ENCODE assay signal across 1 cellular context in the genomic region with DNA sequence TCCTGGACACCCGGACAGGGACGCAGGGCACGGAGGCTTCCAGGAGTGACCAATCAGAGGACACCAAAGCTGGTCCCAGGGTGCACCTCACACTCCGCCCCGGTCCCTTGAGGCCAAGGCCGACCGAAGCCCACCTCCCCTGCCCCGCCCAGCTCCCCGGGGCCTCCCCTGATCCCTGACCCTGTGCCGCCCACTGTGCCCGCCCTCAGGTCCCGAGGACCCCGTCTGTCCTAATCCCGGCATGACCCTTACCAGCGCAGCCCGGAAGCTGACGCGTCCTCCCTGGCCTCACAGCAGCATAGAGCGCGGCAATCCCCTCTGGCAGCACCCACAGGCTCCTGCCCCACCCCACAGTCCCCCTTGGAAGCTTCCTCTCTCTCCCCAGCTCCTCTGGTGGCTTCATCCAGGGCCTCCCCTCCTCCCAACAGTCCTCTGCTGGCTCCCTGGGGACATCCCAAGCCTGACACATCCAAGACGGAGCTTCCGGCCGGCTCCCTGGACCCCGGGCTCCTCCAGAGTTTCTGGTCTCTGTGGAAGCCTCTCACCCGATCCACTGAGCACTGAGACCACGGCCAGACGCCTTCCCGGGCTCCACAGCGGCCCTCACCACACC.
A peak's percentile ranks its signal among the peaks of the same experiment; 100 is the strongest.
TF ChIP-seq lines count a peak whose summit lies in the region.

No MANE protein-coding gene starts in this region.

TF ChIP-seq in HepG2, 621 proteins besides CTCF, POLR2A, EP300 and RAD21 (continued from another document and continues in another):
- TF ChIP-seq ZNF646 (CRISPR knock-in tag; IDR thresholded peaks at IDR 0.05) (no peak), ZNF510 (CRISPR knock-in tag; IDR thresholded peaks at IDR 0.05; ENCODE audit: low read depth) (no peak), HNRNPLL (IDR thresholded peaks at IDR 0.05; ENCODE audit: low read depth, low read length, poor library complexity, severe bottlenecking) (no peak), ZNF382 (CRISPR knock-in tag; IDR thresholded peaks at IDR 0.05; ENCODE audit: borderline replicate concordance) (no peak), ZSCAN9 (CRISPR knock-in tag; IDR thresholded peaks at IDR 0.05; ENCODE audit: borderline replicate concordance) (no peak), ZUFSP (CRISPR knock-in tag; IDR thresholded peaks at IDR 0.05; ENCODE audit: borderline replicate concordance) (no peak), ZNF207 (IDR thresholded peaks at IDR 0.05; ENCODE audit: borderline replicate concordance) (no peak), ZNF607 (CRISPR knock-in tag; IDR thresholded peaks at IDR 0.05; ENCODE audit: borderline replicate concordance) (peak; percentile 39; the same call in 1 of the 2 replicates), TMF1 (CRISPR knock-in tag; IDR thresholded peaks at IDR 0.05; ENCODE audit: low read depth) (no peak), KDM2A (CRISPR knock-in tag; IDR thresholded peaks at IDR 0.05; ENCODE audit: borderline replicate concordance, low read depth) (peak; percentile 60; the same call in 1 of the 2 replicates), MTA1 (CRISPR knock-in tag; IDR thresholded peaks at IDR 0.05; ENCODE audit: borderline replicate concordance) (peak; percentile 98), ZNF337 (CRISPR knock-in tag; IDR thresholded peaks at IDR 0.05; ENCODE audit: borderline replicate concordance, low read depth) (no peak), FOXJ3 (CRISPR knock-in tag; IDR thresholded peaks at IDR 0.05; ENCODE audit: borderline replicate concordance) (peak; percentile 33; the same call in 1 of the 2 replicates), ELF1 (CRISPR knock-in tag; IDR thresholded peaks at IDR 0.05) (peak; percentile 82), ZBTB8A (CRISPR knock-in tag; IDR thresholded peaks at IDR 0.05; ENCODE audit: borderline replicate concordance, low read depth) (no peak), NFE2L2 (IDR thresholded peaks at IDR 0.05; ENCODE audit: low read length) (no peak), PBX2 (CRISPR knock-in tag; IDR thresholded peaks at IDR 0.05) (no peak), ZNF121 (CRISPR knock-in tag; IDR thresholded peaks at IDR 0.05) (no peak), ZSCAN30 (CRISPR knock-in tag; IDR thresholded peaks at IDR 0.05) (no peak), STAT5B (CRISPR knock-in tag; IDR thresholded peaks at IDR 0.05) (no peak), SIN3B (IDR thresholded peaks at IDR 0.05; ENCODE audit: low read length) (no peak), ZNF850 (CRISPR knock-in tag; conservative IDR thresholded peaks at IDR 0.05) (no peak), ELF3 (CRISPR knock-in tag; IDR thresholded peaks at IDR 0.05) (peak; percentile 26; the same call in 1 of the 2 replicates), ZNF652 (CRISPR knock-in tag; IDR thresholded peaks at IDR 0.05; ENCODE audit: borderline replicate concordance, low read depth) (no peak), XBP1 (CRISPR knock-in tag; IDR thresholded peaks at IDR 0.05) (no peak), SP140L (CRISPR knock-in tag; IDR thresholded peaks at IDR 0.05; ENCODE audit: borderline replicate concordance) (no peak), IKZF4 (CRISPR knock-in tag; IDR thresholded peaks at IDR 0.05; ENCODE audit: borderline replicate concordance, low read depth, not compliant biosample characterization) (no peak), POLR2AphosphoS2 (IDR thresholded peaks at IDR 0.05; ENCODE audit: low read depth, low read length) (no peak), NFE2 (CRISPR knock-in tag; IDR thresholded peaks at IDR 0.05) (no peak), FOSL1 (CRISPR knock-in tag; IDR thresholded peaks at IDR 0.05; ENCODE audit: borderline replicate concordance) (no peak), IRF9 (CRISPR knock-in tag; IDR thresholded peaks at IDR 0.05; ENCODE audit: borderline replicate concordance) (no peak), ZNF839 (CRISPR knock-in tag; IDR thresholded peaks at IDR 0.05; ENCODE audit: borderline replicate concordance) (no peak), KAT2B (IDR thresholded peaks at IDR 0.05; ENCODE audit: borderline replicate concordance, low read depth, low read length) (no peak), ATRX (CRISPR knock-in tag; IDR thresholded peaks at IDR 0.05; ENCODE audit: borderline replicate concordance) (no peak), HDAC2 (CRISPR knock-in tag; IDR thresholded peaks at IDR 0.05) (peak; percentile 79), SP5 (CRISPR knock-in tag; IDR thresholded peaks at IDR 0.05; ENCODE audit: borderline replicate concordance, low read depth) (peak; percentile 100), ZNF12 (CRISPR knock-in tag; IDR thresholded peaks at IDR 0.05) (no peak), PTBP1 (IDR thresholded peaks at IDR 0.05; ENCODE audit: low read depth, low read length, poor library complexity, severe bottlenecking) (no peak)
- TF ChIP-seq, protein P1, sequence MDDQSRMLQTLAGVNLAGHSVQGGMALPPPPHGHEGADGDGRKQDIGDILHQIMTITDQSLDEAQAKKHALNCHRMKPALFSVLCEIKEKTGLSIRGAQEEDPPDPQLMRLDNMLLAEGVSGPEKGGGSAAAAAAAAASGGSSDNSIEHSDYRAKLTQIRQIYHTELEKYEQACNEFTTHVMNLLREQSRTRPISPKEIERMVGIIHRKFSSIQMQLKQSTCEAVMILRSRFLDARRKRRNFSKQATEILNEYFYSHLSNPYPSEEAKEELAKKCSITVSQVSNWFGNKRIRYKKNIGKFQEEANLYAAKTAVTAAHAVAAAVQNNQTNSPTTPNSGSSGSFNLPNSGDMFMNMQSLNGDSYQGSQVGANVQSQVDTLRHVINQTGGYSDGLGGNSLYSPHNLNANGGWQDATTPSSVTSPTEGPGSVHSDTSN (CRISPR knock-in tag; IDR thresholded peaks at IDR 0.05; ENCODE audit: borderline replicate concordance): no peak
- TF ChIP-seq, protein P2, sequence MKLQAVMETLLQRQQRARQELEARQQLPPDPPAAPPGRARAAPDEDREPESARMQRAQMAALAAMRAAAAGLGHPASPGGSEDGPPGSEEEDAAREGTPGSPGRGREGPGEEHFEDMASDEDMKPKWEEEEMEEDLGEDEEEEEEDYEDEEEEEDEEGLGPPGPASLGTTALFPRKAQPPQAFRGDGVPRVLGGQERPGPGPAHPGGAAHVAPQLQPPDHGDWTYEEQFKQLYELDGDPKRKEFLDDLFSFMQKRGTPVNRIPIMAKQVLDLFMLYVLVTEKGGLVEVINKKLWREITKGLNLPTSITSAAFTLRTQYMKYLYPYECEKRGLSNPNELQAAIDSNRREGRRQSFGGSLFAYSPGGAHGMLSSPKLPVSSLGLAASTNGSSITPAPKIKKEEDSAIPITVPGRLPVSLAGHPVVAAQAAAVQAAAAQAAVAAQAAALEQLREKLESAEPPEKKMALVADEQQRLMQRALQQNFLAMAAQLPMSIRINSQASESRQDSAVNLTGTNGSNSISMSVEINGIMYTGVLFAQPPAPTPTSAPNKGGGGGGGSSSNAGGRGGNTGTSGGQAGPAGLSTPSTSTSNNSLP (IDR thresholded peaks at IDR 0.05; ENCODE audit: low read depth, low read length): no peak
- TF ChIP-seq, protein P3, sequence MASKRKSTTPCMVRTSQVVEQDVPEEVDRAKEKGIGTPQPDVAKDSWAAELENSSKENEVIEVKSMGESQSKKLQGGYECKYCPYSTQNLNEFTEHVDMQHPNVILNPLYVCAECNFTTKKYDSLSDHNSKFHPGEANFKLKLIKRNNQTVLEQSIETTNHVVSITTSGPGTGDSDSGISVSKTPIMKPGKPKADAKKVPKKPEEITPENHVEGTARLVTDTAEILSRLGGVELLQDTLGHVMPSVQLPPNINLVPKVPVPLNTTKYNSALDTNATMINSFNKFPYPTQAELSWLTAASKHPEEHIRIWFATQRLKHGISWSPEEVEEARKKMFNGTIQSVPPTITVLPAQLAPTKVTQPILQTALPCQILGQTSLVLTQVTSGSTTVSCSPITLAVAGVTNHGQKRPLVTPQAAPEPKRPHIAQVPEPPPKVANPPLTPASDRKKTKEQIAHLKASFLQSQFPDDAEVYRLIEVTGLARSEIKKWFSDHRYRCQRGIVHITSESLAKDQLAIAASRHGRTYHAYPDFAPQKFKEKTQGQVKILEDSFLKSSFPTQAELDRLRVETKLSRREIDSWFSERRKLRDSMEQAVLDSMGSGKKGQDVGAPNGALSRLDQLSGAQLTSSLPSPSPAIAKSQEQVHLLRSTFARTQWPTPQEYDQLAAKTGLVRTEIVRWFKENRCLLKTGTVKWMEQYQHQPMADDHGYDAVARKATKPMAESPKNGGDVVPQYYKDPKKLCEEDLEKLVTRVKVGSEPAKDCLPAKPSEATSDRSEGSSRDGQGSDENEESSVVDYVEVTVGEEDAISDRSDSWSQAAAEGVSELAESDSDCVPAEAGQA (IDR thresholded peaks at IDR 0.05; ENCODE audit: low read depth): no peak
- TF ChIP-seq, protein P3 (CRISPR knock-in tag; IDR thresholded peaks at IDR 0.05; ENCODE audit: borderline replicate concordance): no peak
